Comparison of ENCODE assay signal across 22 cellular contexts in the genomic region with DNA sequence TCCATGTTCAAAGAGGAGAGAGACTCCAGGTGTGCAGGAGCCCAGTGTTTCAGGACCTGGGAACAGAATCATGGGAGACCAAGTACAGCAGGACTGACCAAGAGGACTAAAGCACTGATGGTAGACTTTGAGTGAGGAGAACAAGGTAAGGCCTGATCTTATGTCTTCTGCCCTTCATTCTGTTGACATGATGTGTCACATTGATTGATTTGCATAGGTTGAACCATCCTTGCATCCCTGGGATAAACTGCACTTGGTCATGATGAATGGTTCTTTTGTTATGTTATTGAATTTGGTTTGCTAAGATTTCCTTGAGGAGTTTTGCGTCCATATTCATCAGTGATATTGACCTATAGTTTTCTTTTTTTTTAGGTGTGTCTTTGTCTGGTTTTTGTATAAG.
DNase-seq lines count a peak whose midpoint lies in the region; ATAC-seq, FAIRE-seq and TF ChIP-seq lines count a peak whose summit lies in the region.
"Had no signal": no experiment of that assay in that cellular context is flagged by ENCODE, and none has a peak within 500 bp of the region (broad histone marks: within the 10 kb centered on the region; RNA-seq: fewer than 3 reads in every experiment).

No MANE protein-coding gene starts in this region.

- no peaks in the 10 kb centered on the region for H3K36me3 ChIP-seq in K562 (ENCODE audit: control insufficient read depth, insufficient read depth, low read length)
- H3K36me3 ChIP-seq: BLaER1 had no signal

- in situ Hi-C loops in K562 (cut with MboI), result no loop called here

- H3K4me3 ChIP-seq in K562, result no peak overlapping the region
- H3K4me3 ChIP-seq: BLaER1, GM12878, GM23248 had no signal

- WGBS in K562 (ENCODE audit: insufficient coverage, low coverage, missing lambda C conversion rate), result 0% methylated on average over 1 of the region's 1 CpG

- no peak overlapping the region for H3K27ac ChIP-seq in K562 (ENCODE audit: extremely low read depth, low read depth, low read length)
- H3K27ac ChIP-seq: BLaER1, C4-2B, GM23248 had no signal

- no peaks in the 10 kb centered on the region for H3K4me1 ChIP-seq in K562 (replicated peaks in 1 of 2; ENCODE audit: control insufficient read depth in 2 of 2, insufficient read depth in 2 of 2, low read length in 2 of 2)
- H3K4me1 ChIP-seq: Caco-2 had no signal

- no peak for ATAC-seq in activated naive CD4-positive, alpha-beta T cell treated with anti-CD3 and anti-CD28 coated beads, Interleukin-2, amount 50 U/mL, for 72 hours
- no peak for ATAC-seq in K562
- ATAC-seq: CD8-positive, alpha-beta T cell; GM12878 had no signal

- H4K20me1 ChIP-seq in K562 (replicated peaks; ENCODE audit: control insufficient read depth, insufficient read depth, low read length), result no peaks in the 10 kb centered on the region
- H4K20me1 ChIP-seq: BLaER1 had no signal

- POLR2A ChIA-PET in K562 (lab: Yijun Ruan, JAX), result no interaction called here

- no peaks in the 10 kb centered on the region for H3K27me3 ChIP-seq in K562 (ENCODE audit: control insufficient read depth in 2 of 2, insufficient read depth in 2 of 2, low read length in 2 of 2)
- H3K27me3 ChIP-seq: BLaER1 had no signal

- H3K36me3 Mint-ChIP-seq in activated CD4-positive, alpha-beta T cell treated with anti-CD3 and anti-CD28 coated beads, Interleukin-2, amount 10 ng/mL, durations not matched to agents 24 days and 14 days (ENCODE audit: low read depth), result peaks cover 14% of the 10 kb centered on the region
- peaks cover 10% of the 10 kb centered on the region for H3K36me3 Mint-ChIP-seq in activated naive CD4-positive, alpha-beta T cell treated with anti-CD3 and anti-CD28 coated beads for 36 hours (ENCODE audit: low read depth)
- H3K36me3 Mint-ChIP-seq in activated naive CD4-positive, alpha-beta T cell treated with anti-CD3 and anti-CD28 coated beads, Interleukin-2, amount 50 U/mL, for 72 hours, result peaks cover 0 to 34% of the 10 kb centered on the region in 2 donors
- H3K36me3 Mint-ChIP-seq: CD8-positive, alpha-beta T cell had no signal

- no peak overlapping the region for H3K4me2 ChIP-seq in K562 (ENCODE audit: insufficient read depth, low read length)
- H3K4me2 ChIP-seq: BLaER1 had no signal

- no peak overlapping the region for H2AFZ ChIP-seq in K562 (ENCODE audit: low read depth, low read length)
- H2AFZ ChIP-seq: GM23248 had no signal

- BruUV-seq in K562 (replicated peaks; lab: Mats Ljungman, UMichigan), result no TSS peak

- no peak for TF ChIP-seq RAD21 in K562 (CRISPR knock-in tag; conservative IDR thresholded peaks at IDR 0.05 in 1 of 2, IDR thresholded peaks at IDR 0.05 in 1 of 2)

- no peaks in the 10 kb centered on the region for H3K9me1 ChIP-seq in K562 (ENCODE audit: control insufficient read depth, insufficient read depth, low read length)

- TF ChIP-seq EP300 in K562 (IDR thresholded peaks at IDR 0.05; ENCODE audit: low read length), result no peak

- H3K27ac Mint-ChIP-seq in activated CD4-positive, alpha-beta T cell treated with anti-CD3 and anti-CD28 coated beads, Interleukin-2, amount 10 ng/mL, durations not matched to agents 24 days and 14 days, result peak overlapping the region; percentile 91
- H3K27ac Mint-ChIP-seq in activated naive CD4-positive, alpha-beta T cell treated with anti-CD3 and anti-CD28 coated beads for 36 hours, result peak overlapping the region; percentile 91
- peak overlapping the region in 1 of 2 donors; percentile 11 for H3K27ac Mint-ChIP-seq in activated naive CD4-positive, alpha-beta T cell treated with anti-CD3 and anti-CD28 coated beads, Interleukin-2, amount 50 U/mL, for 72 hours
- H3K27ac Mint-ChIP-seq: B cell; CD4-positive, CD25-positive, alpha-beta regulatory T cell; CD8-positive, alpha-beta T cell had no signal

- peaks cover 17% of the 10 kb centered on the region for H3K9me3 Mint-ChIP-seq in activated CD4-positive, alpha-beta T cell treated with anti-CD3 and anti-CD28 coated beads, Interleukin-2, amount 10 ng/mL, durations not matched to agents 24 days and 14 days
- peaks cover 9% of the 10 kb centered on the region for H3K9me3 Mint-ChIP-seq in activated naive CD4-positive, alpha-beta T cell treated with anti-CD3 and anti-CD28 coated beads for 36 hours
- peaks cover 8 to 15% of the 10 kb centered on the region in 2 donors for H3K9me3 Mint-ChIP-seq in activated naive CD4-positive, alpha-beta T cell treated with anti-CD3 and anti-CD28 coated beads, Interleukin-2, amount 50 U/mL, for 72 hours

- no peaks in the 10 kb centered on the region for H3K9me3 ChIP-seq in K562 (replicated peaks; ENCODE audit: control insufficient read depth, insufficient read depth, low read depth, low read length)

- intact Hi-C loops in activated CD4-positive, alpha-beta T cell treated with anti-CD3 and anti-CD28 coated beads, Interleukin-2, amount 10 ng/mL, durations not matched to agents 24 days and 14 days (cut with micrococcal nuclease), result no loop called here
- intact Hi-C loops in activated naive CD4-positive, alpha-beta T cell treated with anti-CD3 and anti-CD28 coated beads for 36 hours (cut with micrococcal nuclease), result no loop called here
- intact Hi-C loops in K562 (cut with micrococcal nuclease), result no loop called here

- H3K27me3 Mint-ChIP-seq in activated CD4-positive, alpha-beta T cell treated with anti-CD3 and anti-CD28 coated beads, Interleukin-2, amount 10 ng/mL, durations not matched to agents 24 days and 14 days, result peaks cover 1% of the 10 kb centered on the region
- H3K27me3 Mint-ChIP-seq in activated naive CD4-positive, alpha-beta T cell treated with anti-CD3 and anti-CD28 coated beads for 36 hours (ENCODE audit: low read depth), result no peaks in the 10 kb centered on the region
- H3K27me3 Mint-ChIP-seq: B cell had no signal

- FAIRE-seq in K562 (lab: Jason Lieb, UNC), result no peak
- FAIRE-seq: GM12878, GM19239, H1 had no signal

- H3K4me1 Mint-ChIP-seq in activated CD4-positive, alpha-beta T cell treated with anti-CD3 and anti-CD28 coated beads, Interleukin-2, amount 10 ng/mL, durations not matched to agents 24 days and 14 days, result peaks cover 62% of the 10 kb centered on the region
- peaks cover 60% of the 10 kb centered on the region for H3K4me1 Mint-ChIP-seq in activated naive CD4-positive, alpha-beta T cell treated with anti-CD3 and anti-CD28 coated beads for 36 hours (ENCODE audit: low read depth)
- H3K4me1 Mint-ChIP-seq: B cell had no signal

- CTCF ChIA-PET in activated naive CD4-positive, alpha-beta T cell treated with anti-CD3 and anti-CD28 coated beads for 36 hours (lab: Charles Lee), result interaction anchor here (0.7 kb wide), 1 partner anchor 38 kb away, joined by 5 read pairs; no protein-coding TSS in a partner anchor
- CTCF ChIA-PET in K562 (lab: Yijun Ruan, JAX; ENCODE audit: low intra/inter-chr PET ratio), result no interaction called here

- DNase-seq in activated CD4-positive, alpha-beta T cell treated with anti-CD3 and anti-CD28 coated beads, Interleukin-2, amount 10 ng/mL, durations not matched to agents 24 days and 14 days, result no peak
- no peak for DNase-seq in activated CD4-positive, alpha-beta T cell treated with anti-CD3 and anti-CD28 coated beads for 48 hours
- no peak for DNase-seq in activated naive CD4-positive, alpha-beta T cell treated with anti-CD3 and anti-CD28 coated beads for 36 hours
- DNase-seq in activated naive CD4-positive, alpha-beta T cell treated with anti-CD3 and anti-CD28 coated beads, Interleukin-2, amount 50 U/mL, for 72 hours (ENCODE audit: low spot score in 2 of 2), result no peak
- peak; percentile 2 for DNase-seq in NAMALWA (ENCODE audit: low spot score)
- no peak for DNase-seq in K562 (ENCODE audit: extremely low read depth in 1 of 4, low spot score in 3 of 4)
- DNase-seq in AG08396 (ENCODE audit: low spot score), result no peak
- DNase-seq: Caco-2; CD4-positive, CD25-positive, alpha-beta regulatory T cell; CD8-positive, alpha-beta T cell; DMS153; EL; GDM1; GM23248; H7; HCEC 1CT had no signal

- no peak for TF ChIP-seq CTCF in K562 (IDR thresholded peaks at IDR 0.05 in 2 of 3, conservative IDR thresholded peaks at IDR 0.05 in 1 of 3; ENCODE audit: insufficient read depth in 2 of 3, low read depth in 1 of 3, low read length in 3 of 3)

- peak overlapping the region; percentile 41 for H3K4me3 Mint-ChIP-seq in activated CD4-positive, alpha-beta T cell treated with anti-CD3 and anti-CD28 coated beads, Interleukin-2, amount 10 ng/mL, durations not matched to agents 24 days and 14 days
- no peak overlapping the region for H3K4me3 Mint-ChIP-seq in activated naive CD4-positive, alpha-beta T cell treated with anti-CD3 and anti-CD28 coated beads for 36 hours
- H3K4me3 Mint-ChIP-seq: B cell; CD4-positive, CD25-positive, alpha-beta regulatory T cell; CD8-positive, alpha-beta T cell had no signal

- no peak overlapping the region for H3K9ac ChIP-seq in K562 (ENCODE audit: insufficient read depth in 1 of 2, low read depth in 2 of 2, low read length in 2 of 2)
- H3K9ac ChIP-seq: BLaER1, GM23248 had no signal

- no peak for TF ChIP-seq POLR2A in K562 (conservative IDR thresholded peaks at IDR 0.05)

- no peaks in the 10 kb centered on the region for H3K79me2 ChIP-seq in K562 (ENCODE audit: control insufficient read depth, insufficient read depth, low read length)

TF ChIP-seq in K562, 482 proteins besides CTCF, POLR2A, EP300 and RAD21 (continues in another document):
- no peak for TF ChIP-seq PYGO2 (tag; IDR thresholded peaks at IDR 0.05)
- TF ChIP-seq, protein P1, sequence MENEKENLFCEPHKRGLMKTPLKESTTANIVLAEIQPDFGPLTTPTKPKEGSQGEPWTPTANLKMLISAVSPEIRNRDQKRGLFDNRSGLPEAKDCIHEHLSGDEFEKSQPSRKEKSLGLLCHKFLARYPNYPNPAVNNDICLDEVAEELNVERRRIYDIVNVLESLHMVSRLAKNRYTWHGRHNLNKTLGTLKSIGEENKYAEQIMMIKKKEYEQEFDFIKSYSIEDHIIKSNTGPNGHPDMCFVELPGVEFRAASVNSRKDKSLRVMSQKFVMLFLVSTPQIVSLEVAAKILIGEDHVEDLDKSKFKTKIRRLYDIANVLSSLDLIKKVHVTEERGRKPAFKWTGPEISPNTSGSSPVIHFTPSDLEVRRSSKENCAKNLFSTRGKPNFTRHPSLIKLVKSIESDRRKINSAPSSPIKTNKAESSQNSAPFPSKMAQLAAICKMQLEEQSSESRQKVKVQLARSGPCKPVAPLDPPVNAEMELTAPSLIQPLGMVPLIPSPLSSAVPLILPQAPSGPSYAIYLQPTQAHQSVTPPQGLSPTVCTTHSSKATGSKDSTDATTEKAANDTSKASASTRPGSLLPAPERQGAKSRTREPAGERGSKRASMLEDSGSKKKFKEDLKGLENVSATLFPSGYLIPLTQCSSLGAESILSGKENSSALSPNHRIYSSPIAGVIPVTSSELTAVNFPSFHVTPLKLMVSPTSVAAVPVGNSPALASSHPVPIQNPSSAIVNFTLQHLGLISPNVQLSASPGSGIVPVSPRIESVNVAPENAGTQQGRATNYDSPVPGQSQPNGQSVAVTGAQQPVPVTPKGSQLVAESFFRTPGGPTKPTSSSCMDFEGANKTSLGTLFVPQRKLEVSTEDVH (IDR thresholded peaks at IDR 0.05; ENCODE audit: low read depth, partially characterized antibody), result no peak
